ENCODE assay signal across 37 cellular contexts in the genomic region with DNA sequence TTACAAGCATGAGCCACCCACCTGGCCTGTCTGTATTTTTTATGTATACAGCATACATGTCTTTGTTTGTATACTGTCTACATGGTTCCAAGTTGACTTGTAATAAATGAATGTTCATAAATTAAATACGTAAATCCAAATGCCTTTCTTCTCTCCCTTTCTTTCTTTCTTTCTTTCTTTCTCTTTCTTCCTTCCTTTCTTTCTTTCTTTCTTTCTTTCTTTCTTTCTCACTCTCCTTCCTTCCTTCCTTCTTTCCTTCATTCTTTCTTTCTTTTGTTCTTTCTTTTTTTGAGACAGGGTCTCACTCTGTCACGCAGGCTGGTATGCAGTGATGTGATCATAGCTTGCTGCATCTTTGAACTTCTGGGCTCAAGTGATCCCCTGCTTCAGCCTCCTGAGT.
"Had no signal": no experiment of that assay in that cellular context is flagged by ENCODE, and none has a peak within 500 bp of the region (broad histone marks: within the 10 kb centered on the region; RNA-seq: fewer than 3 reads in every experiment).

No MANE protein-coding gene starts in this region.

- DNase-seq: activated B cell treated with CpG ODN at 0.5 μM for 24 hours; activated CD4-positive, alpha-beta memory T cell treated with anti-CD3 and anti-CD28 coated beads for 36 hours; activated CD4-positive, alpha-beta T cell treated with anti-CD3 and anti-CD28 coated beads for 4 hours; activated CD4-positive, alpha-beta T cell treated with anti-CD3 and anti-CD28 coated beads, Interleukin-2, amount 10 ng/mL, durations not matched to agents 24 days and 14 days; activated CD4-positive, alpha-beta T cell treated with anti-CD3 and anti-CD28 coated beads, Interleukin-2, amount 50 U/mL, for 1 hour; activated CD4-positive, alpha-beta T cell treated with anti-CD3 and anti-CD28 coated beads, Interleukin-2, amount 50 U/mL, for 4 hours; activated CD4-positive, CD25-positive, alpha-beta regulatory T cell treated with anti-CD3 and anti-CD28 coated beads, Interleukin-2, amount 50 U/mL, for 72 hours; activated CD8-positive, alpha-beta memory T cell treated with anti-CD3 and anti-CD28 coated beads, Interleukin-2, amount 50 U/mL, for 4 hours; activated CD8-positive, alpha-beta T cell treated with anti-CD3 and anti-CD28 coated beads for 36 hours; activated effector memory CD4-positive, alpha-beta T cell treated with anti-CD3 and anti-CD28 coated beads, Interleukin-2, amount 50 U/mL, for 16 hours; activated gamma-delta T cell treated with Interleukin-2 at 50 U/mL for 16 hours; activated naive CD4-positive, alpha-beta T cell; activated naive CD4-positive, alpha-beta T cell treated with anti-CD3 and anti-CD28 coated beads for 36 hours; activated naive CD4-positive, alpha-beta T cell treated with anti-CD3 and anti-CD28 coated beads, Interleukin-2, amount 50 U/mL, for 16 hours; activated naive CD8-positive, alpha-beta T cell treated with anti-CD3 and anti-CD28 coated beads for 36 hours; activated T-cell treated with anti-CD3 and anti-CD28 coated beads for 4 hours; activated T-cell treated with anti-CD3 and anti-CD28 coated beads, Interleukin-2, amount 50 U/mL, for 1 hour; activated T-cell treated with anti-CD3 and anti-CD28 coated beads, Interleukin-2, amount 50 U/mL, for 4 hours; activated T-cell treated with anti-CD3 and anti-CD28 coated beads, Interleukin-2, amount 50 U/mL, for 72 hours; adrenal gland; amniotic stem cell; caudate nucleus; cerebellar nuclear complex; T-helper 2 cell; T-helper 9 cell had no signal

- H3K9me3 ChIP-seq: adrenal gland had no signal

- H3K27me3 ChIP-seq: adrenal gland, ascending aorta, cardiac muscle cell had no signal

- H3K27me3 Mint-ChIP-seq: activated CD4-positive, alpha-beta memory T cell treated with anti-CD3 and anti-CD28 coated beads for 36 hours; activated CD8-positive, alpha-beta T cell treated with anti-CD3 and anti-CD28 coated beads for 36 hours; activated naive CD8-positive, alpha-beta T cell treated with anti-CD3 and anti-CD28 coated beads for 36 hours; activated T-helper 17 cell treated with anti-CD3 and anti-CD28 coated beads, Interleukin-2, amount 50 U/mL, for 72 hours had no signal

- H3K36me3 Mint-ChIP-seq: activated naive CD8-positive, alpha-beta T cell treated with anti-CD3 and anti-CD28 coated beads for 36 hours; brain had no signal

- H3K4me1 Mint-ChIP-seq: activated B cell treated with CpG ODN at 0.5 μM for 24 hours; activated CD4-positive, alpha-beta T cell treated with anti-CD3 and anti-CD28 coated beads, Interleukin-2, amount 10 ng/mL, durations not matched to agents 24 days and 14 days; activated naive CD8-positive, alpha-beta T cell treated with anti-CD3 and anti-CD28 coated beads for 36 hours; activated T-helper 17 cell treated with anti-CD3 and anti-CD28 coated beads, Interleukin-2, amount 50 U/mL, for 72 hours; brain; central memory CD8-positive, alpha-beta T cell had no signal

- H3K27ac ChIP-seq: adrenal gland, ascending aorta, cardiac muscle cell, VCaP had no signal

- H3K36me3 ChIP-seq: adrenal gland, ascending aorta, cardiac muscle cell had no signal

- H3K4me1 ChIP-seq: adrenal gland, ascending aorta had no signal

- FAIRE-seq: bronchial epithelial cell, TTC549 had no signal

- H3K4me3 Mint-ChIP-seq: activated B cell treated with CpG ODN at 0.5 μM for 24 hours; activated CD4-positive, alpha-beta memory T cell treated with anti-CD3 and anti-CD28 coated beads for 36 hours; activated CD4-positive, alpha-beta T cell treated with anti-CD3 and anti-CD28 coated beads, Interleukin-2, amount 10 ng/mL, durations not matched to agents 24 days and 14 days; activated CD8-positive, alpha-beta T cell treated with anti-CD3 and anti-CD28 coated beads for 36 hours; activated naive CD4-positive, alpha-beta T cell treated with anti-CD3 and anti-CD28 coated beads for 36 hours; activated naive CD8-positive, alpha-beta T cell treated with anti-CD3 and anti-CD28 coated beads for 36 hours; activated T-cell treated with anti-CD3 and anti-CD28 coated beads, Interleukin-2, amount 50 U/mL, for 4 hours; activated T-cell treated with anti-CD3 and anti-CD28 coated beads, Interleukin-2, amount 50 U/mL, for 72 hours; activated T-helper 1 cell treated with anti-CD3 and anti-CD28 coated beads, Interleukin-12 subunit alpha, Interleukin-12 subunit beta, Interleukin-2, Interleukin-4 antibody, amounts not matched to agents 30 ng/mL and 10 ng/mL and 1 ng/mL, durations not matched to agents 14 hours and 24 hours and 36 hours; activated T-helper 17 cell treated with anti-CD3 and anti-CD28 coated beads, Interleukin-2, amount 50 U/mL, for 72 hours; brain; central memory CD8-positive, alpha-beta T cell; T-helper 1 cell treated with Interleukin-12 subunit alpha and Interleukin-12 subunit beta and Interleukin-4 antibody, amounts not matched to agents 30 μg/mL and 1 μg/mL, for 36 hours; T-helper 2 cell treated with Interferon-gamma antibody and Interleukin-4, amounts not matched to agents 5 μg/mL and 100 μg/mL, for 36 hours had no signal

- H3K27ac Mint-ChIP-seq: activated B cell treated with CpG ODN at 0.5 μM for 24 hours; activated CD4-positive, alpha-beta memory T cell treated with anti-CD3 and anti-CD28 coated beads for 36 hours; activated CD4-positive, alpha-beta T cell treated with anti-CD3 and anti-CD28 coated beads, Interleukin-2, amount 10 ng/mL, durations not matched to agents 24 days and 14 days; activated CD8-positive, alpha-beta T cell treated with anti-CD3 and anti-CD28 coated beads for 36 hours; activated naive CD4-positive, alpha-beta T cell treated with anti-CD3 and anti-CD28 coated beads for 36 hours; activated naive CD8-positive, alpha-beta T cell treated with anti-CD3 and anti-CD28 coated beads for 36 hours; activated T-cell treated with anti-CD3 and anti-CD28 coated beads, Interleukin-2, amount 50 U/mL, for 72 hours; activated T-helper 1 cell treated with anti-CD3 and anti-CD28 coated beads, Interleukin-12 subunit alpha, Interleukin-12 subunit beta, Interleukin-2, Interleukin-4 antibody, amounts not matched to agents 30 ng/mL and 10 ng/mL and 1 ng/mL, durations not matched to agents 14 hours and 24 hours and 36 hours; activated T-helper 17 cell treated with anti-CD3 and anti-CD28 coated beads, Interleukin-2, amount 50 U/mL, for 72 hours; brain; T-helper 1 cell treated with Interleukin-12 subunit alpha and Interleukin-12 subunit beta and Interleukin-4 antibody, amounts not matched to agents 30 μg/mL and 1 μg/mL, for 36 hours; T-helper 2 cell treated with Interferon-gamma antibody and Interleukin-4, amounts not matched to agents 5 μg/mL and 100 μg/mL, for 36 hours had no signal

- ATAC-seq: activated CD8-positive, alpha-beta T cell treated with anti-CD3 and anti-CD28 coated beads for 36 hours; activated naive CD4-positive, alpha-beta T cell treated with anti-CD3 and anti-CD28 coated beads, Interleukin-2, amount 50 U/mL, for 72 hours; activated T-cell treated with anti-CD3 and anti-CD28 coated beads, Interleukin-2, amount 50 U/mL, for 4 hours; activated T-cell treated with anti-CD3 and anti-CD28 coated beads, Interleukin-2, amount 50 U/mL, for 72 hours; activated T-helper 17 cell treated with anti-CD3 and anti-CD28 coated beads, Interleukin-2, amount 50 U/mL, for 72 hours had no signal

- H3K4me3 ChIP-seq: adrenal gland, ascending aorta, cardiac muscle cell had no signal
